In genomic region chr13:43953370-43953769, GRCh38 we compare ENCODE assay signal across 1 cellular context.
TF ChIP-seq lines count a peak whose summit lies in the region.

No MANE protein-coding gene starts in this region.

TF ChIP-seq in WTC11, 78 proteins besides CTCF, POLR2A, EP300 and RAD21 (continued from another document):
- TF ChIP-seq PRDM15 (CRISPR knock-in tag; IDR thresholded peaks at IDR 0.05) (no peak), ZNF532 (CRISPR knock-in tag; IDR thresholded peaks at IDR 0.05; ENCODE audit: borderline replicate concordance) (no peak), MAX (CRISPR knock-in tag; IDR thresholded peaks at IDR 0.05) (no peak), NFE2L1 (CRISPR knock-in tag; IDR thresholded peaks at IDR 0.05) (no peak), ZSCAN18 (CRISPR knock-in tag; IDR thresholded peaks at IDR 0.05) (no peak), ZNF317 (CRISPR knock-in tag; IDR thresholded peaks at IDR 0.05; ENCODE audit: borderline replicate concordance, low read depth) (no peak), STAT6 (CRISPR knock-in tag; conservative IDR thresholded peaks at IDR 0.05; ENCODE audit: low read depth) (no peak), ATF3 (CRISPR knock-in tag; conservative IDR thresholded peaks at IDR 0.05) (no peak), GTF2I (CRISPR knock-in tag; conservative IDR thresholded peaks at IDR 0.05) (no peak)
TF ChIP-seq in WTC11: peak in this region for 0.
